In genomic region chr9:88775037-88775471, GRCh38 we compare ENCODE assay signal across 13 cellular contexts.
DNase-seq lines count a peak whose midpoint lies in the region; ATAC-seq and TF ChIP-seq lines count a peak whose summit lies in the region.
"Had no signal": no experiment of that assay in that cellular context is flagged by ENCODE, and none has a peak within 500 bp of the region (broad histone marks: within the 10 kb centered on the region; RNA-seq: fewer than 3 reads in every experiment).

No MANE protein-coding gene starts in this region.

- H3K27me3 ChIP-seq in CD4-positive, alpha-beta memory T cell (ENCODE audit: insufficient read depth, low read length): no peaks in the 10 kb centered on the region

- peaks cover 54% of the 10 kb centered on the region for H3K4me1 Mint-ChIP-seq in mesothelial cell of epicardium
- H3K4me1 Mint-ChIP-seq in CD4-positive, alpha-beta memory T cell: peaks cover 0 to 2% (median 0%) of the 10 kb centered on the region in 4 donors
- no peaks in the 10 kb centered on the region for H3K4me1 Mint-ChIP-seq in activated CD4-positive, alpha-beta memory T cell treated with anti-CD3 and anti-CD28 coated beads, Interleukin-2, amount 10 ng/mL, durations not matched to agents 7 days and 5 days
- peaks cover 5% of the 10 kb centered on the region for H3K4me1 Mint-ChIP-seq in activated T-cell treated with anti-CD3 and anti-CD28 coated beads, Interleukin-2, amount 50 U/mL, for 4 hours (ENCODE audit: low read depth)

- no peak overlapping the region for H3K27ac ChIP-seq in CD4-positive, alpha-beta memory T cell (ENCODE audit: low read depth, low read length)

- no peaks in the 10 kb centered on the region for H3K27me3 Mint-ChIP-seq in mesothelial cell of epicardium (ENCODE audit: low read depth)
- H3K27me3 Mint-ChIP-seq in CD4-positive, alpha-beta memory T cell: peaks cover 9 to 11% of the 10 kb centered on the region in 2 donors
- peaks cover 4% of the 10 kb centered on the region for H3K27me3 Mint-ChIP-seq in activated CD4-positive, alpha-beta memory T cell treated with anti-CD3 and anti-CD28 coated beads, Interleukin-2, amount 10 ng/mL, durations not matched to agents 7 days and 5 days
- H3K27me3 Mint-ChIP-seq in activated T-cell treated with anti-CD3 and anti-CD28 coated beads, Interleukin-2, amount 50 U/mL, for 4 hours (ENCODE audit: low read depth): peaks cover 20% of the 10 kb centered on the region

- intact Hi-C loops in CD4-positive, alpha-beta memory T cell (cut with micrococcal nuclease): no loop called here

- H3K4me3 ChIP-seq in AG09309 (ENCODE audit: control insufficient read depth, low read depth, low read length) (no peak overlapping the region), choroid plexus epithelial cell (ENCODE audit: low read depth, low read length) (no peak overlapping the region)
- no peak overlapping the region for H3K4me3 ChIP-seq in CD4-positive, alpha-beta memory T cell (ENCODE audit: low read length in 2 of 2)

- CTCF ChIA-PET in CD4-positive, alpha-beta memory T cell (lab: Charles Lee; ENCODE audit: partially characterized antibody): no interaction called here
- CTCF ChIA-PET in activated CD4-positive, alpha-beta memory T cell treated with anti-CD3 and anti-CD28 coated beads, Interleukin-2, amount 10 ng/mL, durations not matched to agents 7 days and 5 days (lab: Charles Lee): no interaction called here

- H3K27ac Mint-ChIP-seq in mesothelial cell of epicardium: peak overlapping the region; percentile 44
- H3K27ac Mint-ChIP-seq in CD4-positive, alpha-beta memory T cell: no peak overlapping the region
- no peak overlapping the region for H3K27ac Mint-ChIP-seq in activated CD4-positive, alpha-beta memory T cell treated with anti-CD3 and anti-CD28 coated beads, Interleukin-2, amount 10 ng/mL, durations not matched to agents 7 days and 5 days
- H3K27ac Mint-ChIP-seq: activated B cell treated with CpG ODN at 0.5 μM for 24 hours had no signal

- TF ChIP-seq CTCF in AG09309 (IDR thresholded peaks at IDR 0.05; ENCODE audit: control insufficient read depth, insufficient read depth, low read depth, low read length, missing control alignments) (no peak), choroid plexus epithelial cell (conservative IDR thresholded peaks at IDR 0.05; ENCODE audit: low read depth, low read length) (no peak), mesothelial cell of epicardium (IDR thresholded peaks at IDR 0.05; ENCODE audit: unreplicated experiment) (no peak)

- H3K36me3 Mint-ChIP-seq in mesothelial cell of epicardium: no peaks in the 10 kb centered on the region
- H3K36me3 Mint-ChIP-seq in CD4-positive, alpha-beta memory T cell: no peaks in the 10 kb centered on the region
- H3K36me3 Mint-ChIP-seq in activated CD4-positive, alpha-beta memory T cell treated with anti-CD3 and anti-CD28 coated beads, Interleukin-2, amount 10 ng/mL, durations not matched to agents 7 days and 5 days (ENCODE audit: low read depth): no peaks in the 10 kb centered on the region
- no peaks in the 10 kb centered on the region for H3K36me3 Mint-ChIP-seq in activated T-cell treated with anti-CD3 and anti-CD28 coated beads, Interleukin-2, amount 50 U/mL, for 4 hours (ENCODE audit: insufficient read depth)

- peaks cover 2% of the 10 kb centered on the region for H3K9me3 Mint-ChIP-seq in mesothelial cell of epicardium
- H3K9me3 Mint-ChIP-seq in CD4-positive, alpha-beta memory T cell: no peaks in the 10 kb centered on the region
- H3K9me3 Mint-ChIP-seq in activated CD4-positive, alpha-beta memory T cell treated with anti-CD3 and anti-CD28 coated beads, Interleukin-2, amount 10 ng/mL, durations not matched to agents 7 days and 5 days: no peaks in the 10 kb centered on the region
- H3K9me3 Mint-ChIP-seq in activated T-cell treated with anti-CD3 and anti-CD28 coated beads, Interleukin-2, amount 50 U/mL, for 4 hours: no peaks in the 10 kb centered on the region
- H3K9me3 Mint-ChIP-seq: activated B cell treated with CpG ODN at 0.5 μM for 24 hours had no signal

- ATAC-seq in activated T-cell treated with anti-CD3 and anti-CD28 coated beads, Interleukin-2, amount 50 U/mL, for 4 hours: no peak

- H3K4me1 ChIP-seq in CD4-positive, alpha-beta memory T cell (ENCODE audit: insufficient read depth, low read length): no peaks in the 10 kb centered on the region

- POLR2A ChIA-PET in CD4-positive, alpha-beta memory T cell (lab: Charles Lee; ENCODE audit: partially characterized antibody): no interaction called here
- POLR2A ChIA-PET in activated CD4-positive, alpha-beta memory T cell treated with anti-CD3 and anti-CD28 coated beads, Interleukin-2, amount 10 ng/mL, durations not matched to agents 7 days and 5 days (lab: Charles Lee): no interaction called here

- H3K36me3 ChIP-seq in CD4-positive, alpha-beta memory T cell (ENCODE audit: insufficient read depth, low read length): no peaks in the 10 kb centered on the region

- DNase-seq in AG09309 (ENCODE audit: low read depth): peak; percentile 94
- DNase-seq in MV-4-11 (lab: John Stamatoyannopoulos, UW): peak; percentile 5
- peak; percentile 97 for DNase-seq in choroid plexus epithelial cell (ENCODE audit: low read depth)
- no peak for DNase-seq in mesothelial cell of epicardium (ENCODE audit: low spot score in 2 of 2, unreplicated experiment in 2 of 2)
- no peak for DNase-seq in CD4-positive, alpha-beta memory T cell
- no peak for DNase-seq in NCI-H2227 treated with DMSO at 0.1 percent for 48 hours (lab: John Stamatoyannopoulos, UW)
- no peak for DNase-seq in activated CD4-positive, alpha-beta memory T cell treated with anti-CD3 and anti-CD28 coated beads, Interleukin-2, amount 10 ng/mL, durations not matched to agents 7 days and 5 days
- no peak for DNase-seq in activated T-cell treated with anti-CD3 and anti-CD28 coated beads, Interleukin-2, amount 50 U/mL, for 4 hours
- DNase-seq: activated B cell treated with CpG ODN at 0.5 μM for 24 hours, anterior cingulate cortex, DMS79 treated with DMSO at 0.1 percent for 48 hours, NCI-H748 treated with DMSO at 0.1 percent for 48 hours had no signal

- no peaks in the 10 kb centered on the region for H3K9me3 ChIP-seq in CD4-positive, alpha-beta memory T cell (ENCODE audit: control insufficient read depth in 1 of 2, low read length in 2 of 2)

- no peak overlapping the region for H3K4me3 Mint-ChIP-seq in mesothelial cell of epicardium
- no peak overlapping the region for H3K4me3 Mint-ChIP-seq in CD4-positive, alpha-beta memory T cell
- H3K4me3 Mint-ChIP-seq in activated CD4-positive, alpha-beta memory T cell treated with anti-CD3 and anti-CD28 coated beads, Interleukin-2, amount 10 ng/mL, durations not matched to agents 7 days and 5 days: no peak overlapping the region
- no peak overlapping the region for H3K4me3 Mint-ChIP-seq in activated T-cell treated with anti-CD3 and anti-CD28 coated beads, Interleukin-2, amount 50 U/mL, for 4 hours
- H3K4me3 Mint-ChIP-seq: activated B cell treated with CpG ODN at 0.5 μM for 24 hours, neural crest cell had no signal

Comparison
In these comparisons a context has a peak if more than half of its experiments do, and no peak if none do; other contexts are left out.
1. DNase-seq: peak in AG09309 (single experiment), MV-4-11 (single experiment) and choroid plexus epithelial cell (single experiment); none in mesothelial cell of epicardium (0 of 2), CD4-positive, alpha-beta memory T cell (0 of 5), NCI-H2227 treated with DMSO at 0.1 percent for 48 hours (single experiment), activated CD4-positive, alpha-beta memory T cell treated with anti-CD3 and anti-CD28 coated beads, Interleukin-2, amount 10 ng/mL, durations not matched to agents 7 days and 5 days (single experiment) and activated T-cell treated with anti-CD3 and anti-CD28 coated beads, Interleukin-2, amount 50 U/mL, for 4 hours (single experiment).